In the genomic region with DNA sequence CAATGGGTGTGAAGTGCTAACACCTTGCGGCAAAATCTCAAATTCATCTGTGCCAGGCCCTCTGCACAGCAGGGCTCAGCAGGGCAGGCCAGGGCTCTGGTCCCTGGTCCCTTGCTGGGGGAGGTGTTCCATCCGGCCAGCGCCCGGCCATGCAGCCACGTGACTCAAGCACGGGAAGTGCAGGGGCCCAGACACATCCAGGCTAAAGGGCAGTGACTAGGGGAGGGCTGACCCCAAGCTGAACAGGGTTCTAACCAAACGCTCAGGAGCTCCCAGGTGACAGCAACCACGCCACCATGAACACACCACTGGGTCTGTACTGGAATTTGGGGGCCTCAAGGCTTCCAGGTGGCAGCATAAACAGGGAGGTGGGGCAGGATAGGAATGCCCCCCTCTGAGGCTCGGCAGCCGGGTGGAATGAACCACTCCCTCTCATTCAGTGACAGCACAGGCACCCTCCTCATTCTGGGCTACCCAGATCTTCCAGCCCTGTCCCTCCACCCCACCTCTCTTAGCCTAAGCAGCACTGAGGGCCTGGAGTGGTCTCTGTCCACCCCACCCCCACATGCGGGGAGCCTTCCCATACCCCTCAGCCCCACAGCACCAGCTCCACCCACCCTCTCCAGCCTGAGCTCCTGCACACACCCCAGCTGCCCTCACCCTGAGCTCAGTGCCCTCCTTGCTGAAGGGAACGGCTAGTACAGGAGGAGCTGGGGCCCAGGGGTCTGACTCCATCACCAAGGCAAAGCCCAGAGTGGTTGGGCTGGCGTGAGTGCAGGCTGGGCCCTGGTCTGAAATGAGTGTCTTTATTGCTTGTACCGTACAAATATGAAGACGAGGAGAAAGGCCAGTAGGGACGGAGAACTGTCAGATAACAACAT, we compare ENCODE assay signal across 1 cellular context.
TF ChIP-seq lines count a peak whose summit lies in the region.

No MANE protein-coding gene starts in this region.

TF ChIP-seq in HepG2, 621 proteins besides CTCF, POLR2A, EP300 and RAD21 (continued from another document and continues in another):
- TF ChIP-seq BRF2 (CRISPR knock-in tag; IDR thresholded peaks at IDR 0.05) (no peak), ZNF782 (CRISPR knock-in tag; IDR thresholded peaks at IDR 0.05; ENCODE audit: borderline replicate concordance) (peak; percentile 83; the same call in 1 of the 2 replicates), STAT5B (CRISPR knock-in tag; IDR thresholded peaks at IDR 0.05) (0 out of 2 replicates have a peak, but pooled peaks have one; percentile 58), KDM5B (CRISPR knock-in tag; IDR thresholded peaks at IDR 0.05; ENCODE audit: borderline replicate concordance) (peak; percentile 39; the same call in 1 of the 2 replicates), MYNN (CRISPR knock-in tag; IDR thresholded peaks at IDR 0.05; ENCODE audit: low read depth) (peak; percentile 46; the same call in 1 of the 2 replicates), NFRKB (IDR thresholded peaks at IDR 0.05) (no peak), ZNF124 (CRISPR knock-in tag; IDR thresholded peaks at IDR 0.05) (peak; percentile 59; the same call in 1 of the 2 replicates), ZHX1 (CRISPR knock-in tag; IDR thresholded peaks at IDR 0.05; ENCODE audit: low read depth) (peak; percentile 47; the same call in 1 of the 2 replicates), ZBTB26 (CRISPR knock-in tag; IDR thresholded peaks at IDR 0.05; ENCODE audit: borderline replicate concordance) (0 out of 2 replicates have a peak, but pooled peaks have one; percentile 55), ZNF496 (CRISPR knock-in tag; IDR thresholded peaks at IDR 0.05; ENCODE audit: insufficient replicate concordance) (no peak), ZNF737 (CRISPR knock-in tag; IDR thresholded peaks at IDR 0.05; ENCODE audit: borderline replicate concordance) (no peak), JUND (CRISPR knock-in tag; IDR thresholded peaks at IDR 0.05) (0 out of 2 replicates have a peak, but pooled peaks have one; percentile 45), ZSCAN29 (CRISPR knock-in tag; conservative IDR thresholded peaks at IDR 0.05) (no peak; the same call in 1 of the 2 replicates), MATR3 (CRISPR knock-in tag; IDR thresholded peaks at IDR 0.05) (no peak), ZNF44 (CRISPR knock-in tag; IDR thresholded peaks at IDR 0.05) (no peak), CEBPG (CRISPR knock-in tag; IDR thresholded peaks at IDR 0.05) (peak; percentile 39; the same call in 1 of the 2 replicates), MTA1 (CRISPR knock-in tag; IDR thresholded peaks at IDR 0.05; ENCODE audit: borderline replicate concordance) (peak; percentile 89; the same call in 1 of the 2 replicates), ZNF180 (CRISPR knock-in tag; IDR thresholded peaks at IDR 0.05; ENCODE audit: borderline replicate concordance, low read depth) (no peak), GLI4 (CRISPR knock-in tag; IDR thresholded peaks at IDR 0.05; ENCODE audit: borderline replicate concordance) (peak; percentile 34; the same call in 1 of the 2 replicates), JUNB (CRISPR knock-in tag; IDR thresholded peaks at IDR 0.05; ENCODE audit: borderline replicate concordance) (0 out of 2 replicates have a peak, but pooled peaks have one; percentile 35), ZNF484 (CRISPR knock-in tag; IDR thresholded peaks at IDR 0.05; ENCODE audit: borderline replicate concordance, low read depth) (no peak), ZNF567 (CRISPR knock-in tag; IDR thresholded peaks at IDR 0.05; ENCODE audit: borderline replicate concordance) (0 out of 2 replicates have a peak, but pooled peaks have one; percentile 66), ZNF232 (CRISPR knock-in tag; IDR thresholded peaks at IDR 0.05; ENCODE audit: borderline replicate concordance) (0 out of 2 replicates have a peak, but pooled peaks have one; percentile 72), ZNF800 (CRISPR knock-in tag; IDR thresholded peaks at IDR 0.05) (0 out of 2 replicates have a peak, but pooled peaks have one; percentile 38), HHEX (CRISPR knock-in tag; IDR thresholded peaks at IDR 0.05) (no peak), ZSCAN9 (CRISPR knock-in tag; IDR thresholded peaks at IDR 0.05; ENCODE audit: borderline replicate concordance) (peak; percentile 77; the same call in 1 of the 2 replicates), NR2F2 (IDR thresholded peaks at IDR 0.05; ENCODE audit: borderline replicate concordance, low read depth) (no peak), ELF1 (CRISPR knock-in tag; IDR thresholded peaks at IDR 0.05) (peak; percentile 66), ZNF572 (CRISPR knock-in tag; IDR thresholded peaks at IDR 0.05) (no peak), SP2 (CRISPR knock-in tag; IDR thresholded peaks at IDR 0.05) (peak; percentile 56), HDAC2 (CRISPR knock-in tag; IDR thresholded peaks at IDR 0.05) (peak; percentile 83), ZNF773 (CRISPR knock-in tag; IDR thresholded peaks at IDR 0.05; ENCODE audit: borderline replicate concordance) (no peak), STAG1 (CRISPR knock-in tag; IDR thresholded peaks at IDR 0.05) (peak; percentile 22; the same call in 1 of the 2 replicates), PCBP2 (optimal IDR thresholded peaks at IDR 0.05; ENCODE audit: low read depth, low read length, poor library complexity, severe bottlenecking) (no peak), FOXK1 (CRISPR knock-in tag; IDR thresholded peaks at IDR 0.05; ENCODE audit: borderline replicate concordance, low read depth) (peak; percentile 85), ELF3 (CRISPR knock-in tag; IDR thresholded peaks at IDR 0.05) (peak; percentile 79), ZNF280B (CRISPR knock-in tag; IDR thresholded peaks at IDR 0.05; ENCODE audit: borderline replicate concordance) (peak; percentile 17; the same call in 1 of the 2 replicates), ZC3H4 (CRISPR knock-in tag; IDR thresholded peaks at IDR 0.05; ENCODE audit: borderline replicate concordance) (no peak), ZNF660 (CRISPR knock-in tag; IDR thresholded peaks at IDR 0.05; ENCODE audit: borderline replicate concordance, low read depth) (no peak), POLR2AphosphoS2 (IDR thresholded peaks at IDR 0.05; ENCODE audit: low read depth, low read length) (peak; percentile 78; the same call in 1 of the 2 replicates)
- TF ChIP-seq, protein P1, sequence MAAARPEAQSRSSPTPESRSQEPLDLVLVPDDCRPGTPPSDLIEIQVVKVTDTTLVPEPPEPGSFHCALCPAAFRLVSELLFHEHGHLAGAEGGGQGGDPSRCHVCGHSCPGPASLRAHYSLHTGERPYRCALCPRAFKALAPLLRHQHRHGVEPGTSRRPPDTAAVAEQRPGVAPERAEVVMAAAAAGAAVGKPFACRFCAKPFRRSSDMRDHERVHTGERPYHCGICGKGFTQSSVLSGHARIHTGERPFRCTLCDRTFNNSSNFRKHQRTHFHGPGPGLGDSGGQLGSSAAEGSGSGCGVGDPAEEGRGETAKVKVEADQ (CRISPR knock-in tag; IDR thresholded peaks at IDR 0.05; ENCODE audit: borderline replicate concordance), result no peak
- TF ChIP-seq, protein P2, sequence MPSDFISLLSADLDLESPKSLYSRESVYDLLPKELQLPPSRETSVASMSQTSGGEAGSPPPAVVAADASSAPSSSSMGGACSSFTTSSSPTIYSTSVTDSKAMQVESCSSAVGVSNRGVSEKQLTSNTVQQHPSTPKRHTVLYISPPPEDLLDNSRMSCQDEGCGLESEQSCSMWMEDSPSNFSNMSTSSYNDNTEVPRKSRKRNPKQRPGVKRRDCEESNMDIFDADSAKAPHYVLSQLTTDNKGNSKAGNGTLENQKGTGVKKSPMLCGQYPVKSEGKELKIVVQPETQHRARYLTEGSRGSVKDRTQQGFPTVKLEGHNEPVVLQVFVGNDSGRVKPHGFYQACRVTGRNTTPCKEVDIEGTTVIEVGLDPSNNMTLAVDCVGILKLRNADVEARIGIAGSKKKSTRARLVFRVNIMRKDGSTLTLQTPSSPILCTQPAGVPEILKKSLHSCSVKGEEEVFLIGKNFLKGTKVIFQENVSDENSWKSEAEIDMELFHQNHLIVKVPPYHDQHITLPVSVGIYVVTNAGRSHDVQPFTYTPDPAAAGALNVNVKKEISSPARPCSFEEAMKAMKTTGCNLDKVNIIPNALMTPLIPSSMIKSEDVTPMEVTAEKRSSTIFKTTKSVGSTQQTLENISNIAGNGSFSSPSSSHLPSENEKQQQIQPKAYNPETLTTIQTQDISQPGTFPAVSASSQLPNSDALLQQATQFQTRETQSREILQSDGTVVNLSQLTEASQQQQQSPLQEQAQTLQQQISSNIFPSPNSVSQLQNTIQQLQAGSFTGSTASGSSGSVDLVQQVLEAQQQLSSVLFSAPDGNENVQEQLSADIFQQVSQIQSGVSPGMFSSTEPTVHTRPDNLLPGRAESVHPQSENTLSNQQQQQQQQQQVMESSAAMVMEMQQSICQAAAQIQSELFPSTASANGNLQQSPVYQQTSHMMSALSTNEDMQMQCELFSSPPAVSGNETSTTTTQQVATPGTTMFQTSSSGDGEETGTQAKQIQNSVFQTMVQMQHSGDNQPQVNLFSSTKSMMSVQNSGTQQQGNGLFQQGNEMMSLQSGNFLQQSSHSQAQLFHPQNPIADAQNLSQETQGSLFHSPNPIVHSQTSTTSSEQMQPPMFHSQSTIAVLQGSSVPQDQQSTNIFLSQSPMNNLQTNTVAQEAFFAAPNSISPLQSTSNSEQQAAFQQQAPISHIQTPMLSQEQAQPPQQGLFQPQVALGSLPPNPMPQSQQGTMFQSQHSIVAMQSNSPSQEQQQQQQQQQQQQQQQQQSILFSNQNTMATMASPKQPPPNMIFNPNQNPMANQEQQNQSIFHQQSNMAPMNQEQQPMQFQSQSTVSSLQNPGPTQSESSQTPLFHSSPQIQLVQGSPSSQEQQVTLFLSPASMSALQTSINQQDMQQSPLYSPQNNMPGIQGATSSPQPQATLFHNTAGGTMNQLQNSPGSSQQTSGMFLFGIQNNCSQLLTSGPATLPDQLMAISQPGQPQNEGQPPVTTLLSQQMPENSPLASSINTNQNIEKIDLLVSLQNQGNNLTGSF (CRISPR knock-in tag; IDR thresholded peaks at IDR 0.05), result no peak
- TF ChIP-seq, protein P3, sequence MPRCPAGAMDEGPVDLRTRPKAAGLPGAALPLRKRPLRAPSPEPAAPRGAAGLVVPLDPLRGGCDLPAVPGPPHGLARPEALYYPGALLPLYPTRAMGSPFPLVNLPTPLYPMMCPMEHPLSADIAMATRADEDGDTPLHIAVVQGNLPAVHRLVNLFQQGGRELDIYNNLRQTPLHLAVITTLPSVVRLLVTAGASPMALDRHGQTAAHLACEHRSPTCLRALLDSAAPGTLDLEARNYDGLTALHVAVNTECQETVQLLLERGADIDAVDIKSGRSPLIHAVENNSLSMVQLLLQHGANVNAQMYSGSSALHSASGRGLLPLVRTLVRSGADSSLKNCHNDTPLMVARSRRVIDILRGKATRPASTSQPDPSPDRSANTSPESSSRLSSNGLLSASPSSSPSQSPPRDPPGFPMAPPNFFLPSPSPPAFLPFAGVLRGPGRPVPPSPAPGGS (CRISPR knock-in tag; IDR thresholded peaks at IDR 0.05), result no peak; the same call in 1 of the 2 replicates
